In genomic region chr11:85762226-85762625, GRCh38 we compare ENCODE assay signal across 22 cellular contexts. TPM values are rescaled to one million over a fixed set of nuclear protein-coding genes. Genes with fewer than 3 reads are reported as not detected.
DNase-seq lines count a peak whose midpoint lies in the region; ATAC-seq, FAIRE-seq and TF ChIP-seq lines count a peak whose summit lies in the region.
"Had no signal": no experiment of that assay in that cellular context is flagged by ENCODE, and none has a peak within 500 bp of the region (broad histone marks: within the 10 kb centered on the region; RNA-seq: fewer than 3 reads in every experiment).

No MANE protein-coding gene starts in this region.

- CTCF ChIA-PET in PC-3 (lab: Charles Lee), result interaction anchor here (0.6 kb wide), 1 partner anchor 62 kb away, joined by 3 read pairs; no protein-coding TSS in a partner anchor

- H3K27ac ChIP-seq in GM23248 (no peak overlapping the region), PC-3 (ENCODE audit: low read length) (peak overlapping the region; percentile 16; the same call in 1 of the 2 replicates)
- H3K27ac ChIP-seq: heart left ventricle, psoas muscle, VCaP had no signal

- no peak for FAIRE-seq in urothelium cell line (lab: Jason Lieb, UNC)
- FAIRE-seq: kidney had no signal

- DNase-seq in GM23248 (peak; percentile 29), PC-3 (peak; percentile 35), fibroblast of mammary gland (ENCODE audit: low read depth) (peak; percentile 23), urothelium cell line (ENCODE audit: low spot score) (peak; percentile 16), NCI-H510A treated with DMSO at 0.1 percent for 48 hours (lab: John Stamatoyannopoulos, UW) (no peak)
- DNase-seq: activated CD4-positive, alpha-beta T cell treated with anti-CD3 and anti-CD28 coated beads for 36 hours; activated T-cell treated with anti-CD3 and anti-CD28 coated beads for 4 hours; anterior cingulate cortex; DMS79 treated with DMSO at 0.1 percent for 48 hours; heart left ventricle; kidney; NCI-H146; NCI-H446; NCI-H774; nucleus accumbens; psoas muscle; stimulated activated CD4-positive, alpha-beta T cell treated with anti-CD3 and anti-CD28 coated beads, Interleukin-4, amount 100 ng/mL, for 24 hours; T-helper 9 cell; tibial artery had no signal

- H3K9me2 ChIP-seq in GM23248 (ENCODE audit: insufficient read depth), result no peaks in the 10 kb centered on the region
- no peaks in the 10 kb centered on the region for H3K9me2 ChIP-seq in PC-3 (replicated peaks; ENCODE audit: low read length)

- H4K20me1 ChIP-seq in GM23248 (ENCODE audit: insufficient read depth), result no peaks in the 10 kb centered on the region
- no peaks in the 10 kb centered on the region for H4K20me1 ChIP-seq in PC-3 (ENCODE audit: low read length)

- no peak overlapping the region for H2AFZ ChIP-seq in GM23248
- H2AFZ ChIP-seq in PC-3 (ENCODE audit: low read length), result no peak overlapping the region

- H3K36me3 ChIP-seq in GM23248 (ENCODE audit: low read depth) (no peaks in the 10 kb centered on the region), PC-3 (ENCODE audit: low read depth, low read length) (0 out of 2 replicates have a peak, but pooled peaks cover 3% of the 10 kb centered on the region)
- H3K36me3 ChIP-seq: heart left ventricle, tibial artery had no signal

- H3K4me2 ChIP-seq in GM23248 (ENCODE audit: unreplicated experiment) (no peak overlapping the region), PC-3 (ENCODE audit: low read length) (no peak overlapping the region)

- H3F3A ChIP-seq in GM23248 (ENCODE audit: insufficient read depth) (peaks cover 15% of the 10 kb centered on the region; the same call in 1 of the 2 replicates), PC-3 (ENCODE audit: low read length, unreplicated experiment) (no peaks in the 10 kb centered on the region)

- ATAC-seq in PC-3 (no peak), GM21423 (IDR thresholded peaks at IDR 0.05; ENCODE audit: unreplicated experiment) (no peak), HG02642 (IDR thresholded peaks at IDR 0.05; ENCODE audit: poor library complexity, unreplicated experiment) (no peak)
- ATAC-seq: activated CD4-positive, alpha-beta T cell treated with anti-CD3 and anti-CD28 coated beads for 36 hours; heart left ventricle; psoas muscle had no signal

- in situ Hi-C loops in GM23248 (cut with MboI), result no loop called here

- H3K9ac ChIP-seq in GM23248, result no peak overlapping the region
- H3K9ac ChIP-seq in PC-3 (ENCODE audit: low read length), result no peak overlapping the region

- H3K4me1 ChIP-seq in GM23248 (ENCODE audit: insufficient read depth) (peaks cover 12% of the 10 kb centered on the region), PC-3 (ENCODE audit: insufficient read depth, low read length) (peaks cover 29% of the 10 kb centered on the region)
- H3K4me1 ChIP-seq: heart left ventricle, psoas muscle had no signal

- POLR2A ChIA-PET in PC-3 (lab: Charles Lee; ENCODE audit: unreplicated experiment), result interaction anchor here (0.6 kb wide), 1 partner anchor 1156 kb away, joined by 3 read pairs; no protein-coding TSS in a partner anchor

- H3K79me2 ChIP-seq in GM23248 (ENCODE audit: insufficient read depth) (no peaks in the 10 kb centered on the region), PC-3 (ENCODE audit: low read length) (no peaks in the 10 kb centered on the region)

- H3K4me3 ChIP-seq in GM23248 (no peak overlapping the region), PC-3 (ENCODE audit: low read length) (no peak overlapping the region), fibroblast of mammary gland (ENCODE audit: control insufficient read depth, low read depth, low read length) (no peak overlapping the region)
- H3K4me3 ChIP-seq: heart left ventricle, psoas muscle, tibial artery had no signal

- intact Hi-C loops in PC-3 (cut with micrococcal nuclease), result no loop called here

- TF ChIP-seq CTCF in PC-3 (conservative IDR thresholded peaks at IDR 0.05; ENCODE audit: low read depth, low read length) (no peak), fibroblast of mammary gland (conservative IDR thresholded peaks at IDR 0.05; ENCODE audit: control insufficient read depth, insufficient read depth, low read depth, low read length) (no peak)

- 88 to 92% methylated on average over 1 of the region's 1 CpG for WGBS in GM23248 (ENCODE audit: low coverage in 1 of 2, low lambda C conversion rate in 2 of 2, missing lambda C conversion rate in 2 of 2), 2 experiments

- H3K27me3 ChIP-seq in GM23248 (replicated peaks; ENCODE audit: insufficient read depth) (no peaks in the 10 kb centered on the region), PC-3 (ENCODE audit: low read length) (no peaks in the 10 kb centered on the region)
- H3K27me3 ChIP-seq: heart left ventricle, tibial artery had no signal

- BruUV-seq in PC-3 (replicated peaks; lab: Mats Ljungman, UMichigan), result no TSS peak

- H3K9me3 ChIP-seq in GM23248 (ENCODE audit: low read depth) (no peaks in the 10 kb centered on the region), PC-3 (ENCODE audit: low read length) (no peaks in the 10 kb centered on the region)
- H3K9me3 ChIP-seq: heart left ventricle, psoas muscle, tibial artery had no signal

RNA-seq across cellular contexts. Expression of gene SYTL2, which starts 48.7 kb away (rescaled TPM):
- total RNA-seq in GM23248 (2014; rRNA removed; shearing (Covaris generic)), result 3.3 and 5.3 TPM in 2 replicates
- 3.5 TPM in 2 replicates for polyA plus RNA-seq in GM23248 (2016; fragmentation: Nextera tagmentation; extraction: Ambion mirVana)
- 51.7 and 57.1 TPM in 2 replicates for total RNA-seq in PC-3 (2014; rRNA removed)
